Comparison of ENCODE assay signal across 8 cellular contexts in the genomic region with DNA sequence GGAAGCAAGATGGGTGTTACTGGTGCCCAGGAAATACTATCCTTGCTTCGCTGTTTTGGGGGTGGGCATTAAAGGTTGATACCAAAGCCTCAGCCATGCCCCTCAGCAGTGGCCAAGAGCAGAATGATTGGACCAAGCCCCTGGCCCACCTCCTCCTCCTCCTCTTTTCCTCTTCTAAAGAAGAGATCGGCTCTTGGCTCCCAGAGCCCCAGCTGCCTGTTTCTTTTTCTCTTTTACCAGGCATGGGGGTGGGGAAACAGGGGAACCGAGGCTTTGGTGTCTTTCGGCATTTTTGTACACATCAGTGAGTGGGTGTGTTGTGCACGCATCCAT.
DNase-seq lines count a peak whose midpoint lies in the region; ATAC-seq lines count a peak whose summit lies in the region.

No MANE protein-coding gene starts in this region.

- peak overlapping the region; percentile 20 to 57 (median 45); a peak in 17 of 20 replicates for H3K4me3 ChIP-seq in BLaER1 treated with 17β-estradiol and CSF1 and Interleukin-3, amounts not matched to agents 10 nM and 100 nM
- peak overlapping the region; percentile 19 for H3K4me3 ChIP-seq in NT2/D1 (ENCODE audit: insufficient read length, low read depth)
- H3K4me3 ChIP-seq in duodenal mucosa (ENCODE audit: low read depth in 1 of 2, low read length in 2 of 2), result peak overlapping the region; percentile 54 to 67
- H3K4me3 ChIP-seq in neuron (ENCODE audit: low read length), result peak overlapping the region; percentile 24

- DNase-seq in NT2/D1 (ENCODE audit: low read depth, low spot score) (no peak), DMS53 (lab: John Stamatoyannopoulos, UW) (no peak), inferior parietal cortex (ENCODE audit: extremely low spot score) (no peak), NOMO-1 (lab: John Stamatoyannopoulos, UW; ENCODE audit: unreplicated experiment in 2 of 2) (no peak)

- peak overlapping the region; percentile 61 to 85 (median 76) for H3K9ac ChIP-seq in BLaER1 treated with 17β-estradiol and CSF1 and Interleukin-3, amounts not matched to agents 10 nM and 100 nM
- H3K9ac ChIP-seq in NT2/D1 (ENCODE audit: insufficient read length, low read depth) (peak overlapping the region; percentile 71), duodenal mucosa (ENCODE audit: low read depth in 1 of 2, low read length in 2 of 2) (peak overlapping the region; percentile 80 to 86)

- peaks cover 0 to 9% (median 0%) of the 10 kb centered on the region in 11 experiments; a peak in 2 of 22 replicates for H4K20me1 ChIP-seq in BLaER1 treated with 17β-estradiol and CSF1 and Interleukin-3, amounts not matched to agents 10 nM and 100 nM

- H3K4me1 ChIP-seq in BLaER1 treated with 17β-estradiol and CSF1 and Interleukin-3, amounts not matched to agents 10 nM and 100 nM, result peaks cover 96 to 100% (median 100%) of the 10 kb centered on the region in 10 experiments
- H3K4me1 ChIP-seq in NT2/D1 (ENCODE audit: insufficient read depth, insufficient read length) (peaks cover 60% of the 10 kb centered on the region), duodenal mucosa (ENCODE audit: control insufficient read depth in 1 of 2, insufficient read depth in 2 of 2, low read length in 2 of 2) (peaks cover 93 to 94% of the 10 kb centered on the region in 2 donors), neuron (ENCODE audit: insufficient read depth, low read length) (peaks cover 81% of the 10 kb centered on the region)

- peak overlapping the region; percentile 93 to 99 (median 97) for H3K4me2 ChIP-seq in BLaER1 treated with 17β-estradiol and CSF1 and Interleukin-3, amounts not matched to agents 10 nM and 100 nM

- no peak for ATAC-seq in GM21528 (IDR thresholded peaks at IDR 0.05; ENCODE audit: low FRiP score, unreplicated experiment)

- no peaks in the 10 kb centered on the region for H3K36me3 ChIP-seq in BLaER1 treated with 17β-estradiol and CSF1 and Interleukin-3, amounts not matched to agents 10 nM and 100 nM
- H3K36me3 ChIP-seq in NT2/D1 (ENCODE audit: insufficient read depth, insufficient read length, low read length) (no peaks in the 10 kb centered on the region), duodenal mucosa (ENCODE audit: control insufficient read depth in 1 of 2, insufficient read depth in 2 of 2, low read length in 2 of 2) (no peaks in the 10 kb centered on the region), neuron (ENCODE audit: insufficient read depth, low read length) (no peaks in the 10 kb centered on the region)

- peak overlapping the region; percentile 30 to 93 (median 85); a peak in 21 of 22 replicates for H3K27ac ChIP-seq in BLaER1 treated with 17β-estradiol and CSF1 and Interleukin-3, amounts not matched to agents 10 nM and 100 nM
- peak overlapping the region; percentile 96 for H3K27ac ChIP-seq in duodenal mucosa (ENCODE audit: low read depth, low read length)

- H3K27me3 ChIP-seq in BLaER1 treated with 17β-estradiol and CSF1 and Interleukin-3, amounts not matched to agents 10 nM and 100 nM, result no peaks in the 10 kb centered on the region
- H3K27me3 ChIP-seq in NT2/D1 (ENCODE audit: insufficient read depth, insufficient read length) (no peaks in the 10 kb centered on the region), duodenal mucosa (ENCODE audit: control insufficient read depth in 1 of 2, insufficient read depth in 2 of 2, low read length in 2 of 2) (no peaks in the 10 kb centered on the region), neuron (ENCODE audit: insufficient read depth, low read length) (no peaks in the 10 kb centered on the region)

- no peaks in the 10 kb centered on the region for H3K9me3 ChIP-seq in BLaER1 treated with 17β-estradiol and CSF1 and Interleukin-3, amounts not matched to agents 10 nM and 100 nM (replicated peaks in 1 of 11)
- H3K9me3 ChIP-seq in NT2/D1 (ENCODE audit: insufficient read depth, low read length), result no peaks in the 10 kb centered on the region
- no peaks in the 10 kb centered on the region for H3K9me3 ChIP-seq in duodenal mucosa (ENCODE audit: control insufficient read depth in 1 of 2, low read length in 2 of 2)
- H3K9me3 ChIP-seq in neuron (ENCODE audit: low read length), result no peaks in the 10 kb centered on the region

- H2AFZ ChIP-seq in neuron (ENCODE audit: low read depth, low read length), result no peak overlapping the region
